21 cellular contexts compared by ENCODE assay signal in genomic region chr4:173464486-173464885, GRCh38.
DNase-seq lines count a peak whose midpoint lies in the region; FAIRE-seq and TF ChIP-seq lines count a peak whose summit lies in the region.
"Had no signal": no experiment of that assay in that cellular context is flagged by ENCODE, and none has a peak within 500 bp of the region (broad histone marks: within the 10 kb centered on the region; RNA-seq: fewer than 3 reads in every experiment).

No MANE protein-coding gene starts in this region.

- CTCF ChIA-PET in A673 (lab: Charles Lee) = no interaction called here

- H3K4me1 ChIP-seq in A673 (ENCODE audit: insufficient read depth, low read length, poor library complexity, severe bottlenecking) = no peaks in the 10 kb centered on the region
- H3K4me1 ChIP-seq: A549, HAP-1 had no signal

- no peak for TF ChIP-seq CTCF in A673 (conservative IDR thresholded peaks at IDR 0.05; ENCODE audit: low read depth, low read length)
- TF ChIP-seq CTCF in GM13976 (IDR thresholded peaks at IDR 0.05; ENCODE audit: borderline replicate concordance, control extremely low read depth, extremely low read depth, insufficient read depth, missing control alignments) = no peak

- in situ Hi-C loops in GM13976 (cut with MboI; ENCODE audit: low sequenced_read_pairs, unreplicated experiment) = no loop called here

- no peak for TF ChIP-seq POLR2A in GM12891 (IDR thresholded peaks at IDR 0.05; ENCODE audit: low read depth, low read length)

- H3K36me3 ChIP-seq in A673 (ENCODE audit: insufficient read depth, low read length, poor library complexity, severe bottlenecking) = no peaks in the 10 kb centered on the region
- H3K36me3 ChIP-seq: HAP-1 had no signal

- DNase-seq in GM12891 (ENCODE audit: insufficient read length, low spot score) = no peak
- peak; percentile 16 for DNase-seq in NCI-H446 treated with DMSO at 0.1 percent for 48 hours (lab: John Stamatoyannopoulos, UW)
- DNase-seq in myocyte (ENCODE audit: low read depth) = peak; percentile 65
- no peak for DNase-seq in urothelium cell line (ENCODE audit: low spot score)
- no peak for DNase-seq in A673 (ENCODE audit: low spot score)
- no peak for DNase-seq in mesenteric fat pad (ENCODE audit: low spot score)
- no peak for DNase-seq in GM13976 (ENCODE audit: low spot score)
- DNase-seq: 8988T; C1 segment of cervical spinal cord; Calu3; CD4-positive, alpha-beta memory T cell; COR-L47; DMS79; EL; GDM1; GOT3; HFFc6 had no signal

- no peak overlapping the region for H3K27ac ChIP-seq in A673 (ENCODE audit: low read depth, low read length, poor library complexity, severe bottlenecking)
- H3K27ac ChIP-seq: A549 had no signal

- no peak overlapping the region for H3K4me3 ChIP-seq in A673 (ENCODE audit: low read depth, low read length, poor library complexity, severe bottlenecking)
- H3K4me3 ChIP-seq: A549, GM12878, HAP-1 had no signal

- POLR2A ChIA-PET in A673 (lab: Charles Lee; ENCODE audit: low non-redundant PET) = no interaction called here

- FAIRE-seq in GM12891 (lab: Jason Lieb, UNC) = peak; percentile 51
- FAIRE-seq in urothelium cell line (lab: Jason Lieb, UNC) = peak; percentile 17
- FAIRE-seq: A549, GM12878, H54 had no signal

- no peaks in the 10 kb centered on the region for H3K9me3 ChIP-seq in A673 (ENCODE audit: low read depth, low read length, poor library complexity, severe bottlenecking)
- H3K9me3 ChIP-seq: A549, HAP-1 had no signal

- no peaks in the 10 kb centered on the region for H3K27me3 ChIP-seq in A673 (replicated peaks; ENCODE audit: insufficient read depth, low read depth, low read length, poor library complexity)

- BruUV-seq in A673 (replicated peaks; lab: Mats Ljungman, UMichigan) = no TSS peak

- intact Hi-C loops in A673 (cut with micrococcal nuclease; ENCODE audit: unreplicated experiment) = no loop called here

TF ChIP-seq in GM12891, 5 proteins besides CTCF, POLR2A, EP300 and RAD21:
- no peak for TF ChIP-seq POLR2AphosphoS5 (IDR thresholded peaks at IDR 0.05; ENCODE audit: low read depth, low read length)
- no peak for TF ChIP-seq POU2F2 (IDR thresholded peaks at IDR 0.05; ENCODE audit: low read depth, low read length)
- no peak for TF ChIP-seq SPI1 (IDR thresholded peaks at IDR 0.05; ENCODE audit: low read depth, low read length)
- no peak for TF ChIP-seq TAF1 (IDR thresholded peaks at IDR 0.05; ENCODE audit: low read depth, low read length)
- TF ChIP-seq PAX5 (IDR thresholded peaks at IDR 0.05; ENCODE audit: insufficient read depth, low read length, severe bottlenecking) = no peak

Comparison
In these comparisons a context has a peak if more than half of its experiments do, and no peak if none do; other contexts are left out.
1. DNase-seq: peak in NCI-H446 treated with DMSO at 0.1 percent for 48 hours (single experiment) and myocyte (single experiment); none in GM12891 (single experiment), urothelium cell line (single experiment), A673 (single experiment), mesenteric fat pad (single experiment) and GM13976 (single experiment).